In genomic region chr4:97589481-97590196, GRCh38 we compare ENCODE assay signal across 23 cellular contexts.
"Had no signal": no experiment of that assay in that cellular context is flagged by ENCODE, and none has a peak within 500 bp of the region (broad histone marks: within the 10 kb centered on the region; RNA-seq: fewer than 3 reads in every experiment).

No MANE protein-coding gene starts in this region.

- H3K4me1 ChIP-seq: adrenal gland, colonic mucosa, left lung, stomach, suprapubic skin, tibial nerve had no signal

- H3K4me3 Mint-ChIP-seq: activated CD4-positive, alpha-beta T cell treated with anti-CD3 and anti-CD28 coated beads, Interleukin-2, amount 10 ng/mL, durations not matched to agents 7 days and 5 days; activated naive CD8-positive, alpha-beta T cell; activated T-cell treated with anti-CD3 and anti-CD28 coated beads, Interleukin-2, amount 50 U/mL, for 24 hours; naive thymus-derived CD4-positive, alpha-beta T cell; neural crest cell; stimulated activated memory B cell treated with anti-CD40 and anti-IgM and Interleukin-4, amounts not matched to agents 10 μg/mL and 1 μg/mL and 100 μg/mL, for 72 hours had no signal

- H3K4me1 Mint-ChIP-seq: activated CD4-positive, alpha-beta T cell treated with anti-CD3 and anti-CD28 coated beads, Interleukin-2, amount 10 ng/mL, durations not matched to agents 7 days and 5 days; naive thymus-derived CD4-positive, alpha-beta T cell; neural crest cell; stimulated activated memory B cell treated with anti-CD40 and anti-IgM and Interleukin-4, amounts not matched to agents 10 μg/mL and 1 μg/mL and 100 μg/mL, for 72 hours had no signal

- DNase-seq: activated CD4-positive, alpha-beta T cell treated with anti-CD3 and anti-CD28 coated beads, Interleukin-2, amount 10 ng/mL, durations not matched to agents 7 days and 5 days; activated CD8-positive, alpha-beta memory T cell treated with anti-CD3 and anti-CD28 coated beads, Interleukin-2, amount 50 U/mL, for 4 hours; activated naive CD4-positive, alpha-beta T cell; activated T-cell treated with anti-CD3 and anti-CD28 coated beads, Interleukin-2, amount 50 U/mL, for 24 hours; adrenal gland; colonic mucosa; kidney; left lung; naive thymus-derived CD4-positive, alpha-beta T cell; occipital lobe; small intestine; stimulated activated CD4-positive, alpha-beta T cell treated with anti-CD3 and anti-CD28 coated beads, Interleukin-2, amount 100 ng/mL, for 24 hours; stomach had no signal

- H3K9me3 ChIP-seq: adrenal gland, colonic mucosa, tibial nerve had no signal

- H3K27me3 Mint-ChIP-seq: activated CD4-positive, alpha-beta T cell treated with anti-CD3 and anti-CD28 coated beads, Interleukin-2, amount 10 ng/mL, durations not matched to agents 7 days and 5 days; activated naive CD8-positive, alpha-beta T cell; activated T-cell treated with anti-CD3 and anti-CD28 coated beads, Interleukin-2, amount 50 U/mL, for 24 hours; naive thymus-derived CD4-positive, alpha-beta T cell; stimulated activated memory B cell treated with anti-CD40 and anti-IgM and Interleukin-4, amounts not matched to agents 10 μg/mL and 1 μg/mL and 100 μg/mL, for 72 hours had no signal

- H3K36me3 ChIP-seq: adrenal gland, colonic mucosa, left lung, stomach, suprapubic skin, tibial nerve had no signal

- ATAC-seq: activated CD4-positive, CD25-positive, alpha-beta regulatory T cell treated with anti-CD3 and anti-CD28 coated beads, Interleukin-2, amount 50 U/mL, for 24 hours; left lung; naive thymus-derived CD4-positive, alpha-beta T cell; sciatic nerve; stimulated activated memory B cell treated with anti-CD40 and anti-IgM and Interleukin-4, amounts not matched to agents 10 μg/mL and 1 μg/mL and 100 μg/mL, for 72 hours had no signal

- H3K27ac ChIP-seq: adrenal gland, colonic mucosa, left lung, stomach, suprapubic skin, tibial nerve, VCaP had no signal

- H3K27ac Mint-ChIP-seq: activated CD4-positive, alpha-beta T cell treated with anti-CD3 and anti-CD28 coated beads, Interleukin-2, amount 10 ng/mL, durations not matched to agents 7 days and 5 days; activated naive CD8-positive, alpha-beta T cell; activated T-cell treated with anti-CD3 and anti-CD28 coated beads, Interleukin-2, amount 50 U/mL, for 24 hours; activated T-helper 2 cell treated with anti-CD3 and anti-CD28 coated beads, Interferon-gamma antibody, Interleukin-2, Interleukin-4, amounts not matched to agents 10 μg/mL and 5 μg/mL and 100 μg/mL, durations not matched to agents 14 hours and 24 hours and 36 hours; naive thymus-derived CD4-positive, alpha-beta T cell; stimulated activated memory B cell treated with anti-CD40 and anti-IgM and Interleukin-4, amounts not matched to agents 10 μg/mL and 1 μg/mL and 100 μg/mL, for 72 hours had no signal

- H3K36me3 Mint-ChIP-seq: activated naive CD8-positive, alpha-beta T cell; stimulated activated memory B cell treated with anti-CD40 and anti-IgM and Interleukin-4, amounts not matched to agents 10 μg/mL and 1 μg/mL and 100 μg/mL, for 72 hours had no signal

- H3K27me3 ChIP-seq: adrenal gland, colonic mucosa, left lung, stomach, suprapubic skin, tibial nerve had no signal

- H3K4me3 ChIP-seq: adrenal gland, colonic mucosa, left lung, lung, stomach, suprapubic skin, tibial nerve had no signal
